In genomic region chr1:228082260-228082974, GRCh38 we compare ENCODE assay signal across 1 cellular context.
TF ChIP-seq lines count a peak whose summit lies in the region.

Gene ARF1 (plus strand): TSS chr1:228082708. CDS start chr1:228097115, 14,407 bp downstream.

TF ChIP-seq in HepG2, 621 proteins besides CTCF, POLR2A, EP300 and RAD21 (continued from another document and continues in another):
- TF ChIP-seq SP5 (CRISPR knock-in tag; IDR thresholded peaks at IDR 0.05; ENCODE audit: borderline replicate concordance, low read depth) (peak; percentile 59), ZNF563 (CRISPR knock-in tag; IDR thresholded peaks at IDR 0.05) (peak; percentile 37; the same call in 1 of the 2 replicates), PRDM15 (CRISPR knock-in tag; IDR thresholded peaks at IDR 0.05) (no peak; the same call in 1 of the 2 replicates), TFAP4 (IDR thresholded peaks at IDR 0.05; ENCODE audit: borderline replicate concordance, low read depth) (no peak), NKX3-1 (CRISPR knock-in tag; IDR thresholded peaks at IDR 0.05) (no peak), ZSCAN30 (CRISPR knock-in tag; IDR thresholded peaks at IDR 0.05) (no peak), CSRNP1 (CRISPR knock-in tag; IDR thresholded peaks at IDR 0.05) (peak; percentile 15; the same call in 1 of the 2 replicates), HOXA7 (CRISPR knock-in tag; IDR thresholded peaks at IDR 0.05) (no peak), BCLAF1 (IDR thresholded peaks at IDR 0.05) (no peak), ZBTB34 (CRISPR knock-in tag; IDR thresholded peaks at IDR 0.05) (no peak), KLF6 (CRISPR knock-in tag; IDR thresholded peaks at IDR 0.05) (peak; percentile 83; the same call in 1 of the 2 replicates), KDM3A (CRISPR knock-in tag; IDR thresholded peaks at IDR 0.05; ENCODE audit: low read depth) (no peak), RARA (CRISPR knock-in tag; IDR thresholded peaks at IDR 0.05) (no peak), ZBTB21 (CRISPR knock-in tag; IDR thresholded peaks at IDR 0.05) (no peak), ZNF17 (CRISPR knock-in tag; IDR thresholded peaks at IDR 0.05) (no peak), ZNF746 (CRISPR knock-in tag; IDR thresholded peaks at IDR 0.05) (0 out of 2 replicates have a peak, but pooled peaks have one; percentile 13), ZNF747 (CRISPR knock-in tag; IDR thresholded peaks at IDR 0.05; ENCODE audit: borderline replicate concordance) (peak; percentile 2; the same call in 1 of the 2 replicates), ZKSCAN8 (CRISPR knock-in tag; IDR thresholded peaks at IDR 0.05; ENCODE audit: borderline replicate concordance) (no peak), ERF (CRISPR knock-in tag; IDR thresholded peaks at IDR 0.05) (peak; percentile 57; the same call in 1 of the 2 replicates), KAT8 (CRISPR knock-in tag; IDR thresholded peaks at IDR 0.05) (peak; percentile 48), ZFAT (CRISPR knock-in tag; conservative IDR thresholded peaks at IDR 0.05) (no peak), E2F1 (CRISPR knock-in tag; IDR thresholded peaks at IDR 0.05) (peak; percentile 57; the same call in 1 of the 2 replicates), ZFP1 (CRISPR knock-in tag; IDR thresholded peaks at IDR 0.05) (no peak), AKNA (CRISPR knock-in tag; IDR thresholded peaks at IDR 0.05; ENCODE audit: borderline replicate concordance) (0 out of 2 replicates have a peak, but pooled peaks have one; percentile 51), SPEN (CRISPR knock-in tag; IDR thresholded peaks at IDR 0.05; ENCODE audit: low read depth) (peak; percentile 65), FOXA3 (CRISPR knock-in tag; IDR thresholded peaks at IDR 0.05) (peak; percentile 24; the same call in 1 of the 2 replicates), YY1 (IDR thresholded peaks at IDR 0.05; ENCODE audit: insufficient read depth, insufficient replicate concordance, low read depth, low read length) (peak; percentile 97), RFX3 (CRISPR knock-in tag; IDR thresholded peaks at IDR 0.05) (no peak), ZNF589 (CRISPR knock-in tag; conservative IDR thresholded peaks at IDR 0.05) (no peak), CSRNP2 (CRISPR knock-in tag; conservative IDR thresholded peaks at IDR 0.05; ENCODE audit: low read depth) (peak; percentile 73; the same call in 1 of the 2 replicates), SALL1 (CRISPR knock-in tag; IDR thresholded peaks at IDR 0.05) (no peak; the same call in 1 of the 2 replicates), ATF4 (CRISPR knock-in tag; IDR thresholded peaks at IDR 0.05) (0 out of 4 replicates have a peak, but pooled peaks of 1 of the 2 experiments have one; percentile 11), PBX3 (CRISPR knock-in tag; IDR thresholded peaks at IDR 0.05; ENCODE audit: borderline replicate concordance) (no peak; the same call in 1 of the 2 replicates), SALL2 (CRISPR knock-in tag; IDR thresholded peaks at IDR 0.05) (peak; percentile 58), SMC3 (IDR thresholded peaks at IDR 0.05; ENCODE audit: low read length) (no peak), PHB2 (IDR thresholded peaks at IDR 0.05; ENCODE audit: partially characterized antibody) (no peak), ZNF446 (CRISPR knock-in tag; IDR thresholded peaks at IDR 0.05) (peak; percentile 56; the same call in 1 of the 2 replicates), ZMYM3 (CRISPR knock-in tag; IDR thresholded peaks at IDR 0.05) (peak; percentile 97), FOXC1 (CRISPR knock-in tag; IDR thresholded peaks at IDR 0.05; ENCODE audit: borderline replicate concordance) (peak; percentile 86; the same call in 1 of the 2 replicates)
